In the genomic region with DNA sequence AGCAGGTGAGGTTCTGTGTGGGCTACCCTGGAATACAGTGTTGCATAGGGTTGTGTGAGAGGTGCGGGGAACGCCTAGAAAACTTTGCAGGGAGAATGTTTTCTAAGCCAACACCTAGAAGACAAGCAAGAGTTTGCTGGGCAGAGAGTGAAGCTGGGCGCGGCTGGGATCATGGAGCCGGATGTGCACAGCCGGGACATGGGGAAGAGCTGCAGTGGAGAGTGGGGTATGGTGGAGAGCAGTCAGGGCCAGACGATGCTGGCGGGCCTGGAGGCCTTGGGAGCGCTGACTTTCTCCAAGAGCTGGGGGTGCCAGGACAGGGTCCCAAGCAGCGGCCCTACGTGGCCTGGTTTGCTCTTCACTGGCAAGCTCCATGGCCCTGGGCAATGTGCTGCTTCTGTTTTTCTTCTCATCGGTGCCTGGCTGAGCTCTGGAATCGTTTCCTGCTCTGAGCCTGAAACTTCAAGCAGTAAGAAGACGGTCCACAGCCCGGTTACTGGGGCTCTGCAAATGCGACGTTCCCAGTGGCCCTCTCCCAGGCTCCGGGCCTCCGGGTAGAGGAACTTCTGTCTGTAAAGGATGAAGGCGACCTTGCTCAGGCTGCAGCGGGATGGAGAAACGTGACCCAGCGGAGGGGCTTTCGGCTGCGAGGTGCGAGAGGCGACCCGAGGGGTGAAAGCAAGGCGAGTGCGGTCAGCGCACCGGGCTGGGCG, we compare ENCODE assay signal across 9 cellular contexts. TPM values are rescaled to one million over a fixed set of nuclear protein-coding genes. Genes with fewer than 3 reads are reported as not detected.
DNase-seq lines count a peak whose midpoint lies in the region; ATAC-seq and TF ChIP-seq lines count a peak whose summit lies in the region.
"Had no signal": no experiment of that assay in that cellular context is flagged by ENCODE, and none has a peak within 500 bp of the region (broad histone marks: within the 10 kb centered on the region; RNA-seq: fewer than 3 reads in every experiment).

No MANE protein-coding gene starts in this region.

- no peaks in the 10 kb centered on the region for H3K9me3 ChIP-seq in CD4-positive, alpha-beta T cell (ENCODE audit: control insufficient read depth, low read length)
- no peaks in the 10 kb centered on the region for H3K9me3 ChIP-seq in osteoblast (ENCODE audit: low read depth, low read length)

- H3K27ac Mint-ChIP-seq in CD4-positive, alpha-beta T cell, result no peak overlapping the region
- peak overlapping the region; percentile 80 for H3K27ac Mint-ChIP-seq in activated T-helper 17 cell treated with anti-CD3 and anti-CD28 coated beads, Interleukin-2, amount 50 U/mL, for 72 hours

- H3K4me3 ChIP-seq in HL-60 (replicated peaks; ENCODE audit: insufficient read depth, low read length) (peak overlapping the region; percentile 68), osteoblast (ENCODE audit: insufficient read depth, low read length) (peak overlapping the region; percentile 75)

- no peaks in the 10 kb centered on the region for H4K20me1 ChIP-seq in osteoblast (ENCODE audit: insufficient read depth, low read length)

- DNase-seq in CD4-positive, alpha-beta T cell, result peak in 5 of 10 experiments; percentile 3 to 43 (median 8)
- DNase-seq in HL-60 (ENCODE audit: low read depth in 1 of 2, low spot score in 1 of 2) (peak in 1 of 2 experiments; percentile 6), head of caudate nucleus (peak in 41 of 42 donors; percentile 8 to 80 (median 56)), osteoblast (ENCODE audit: insufficient read length, low spot score, missing footprints) (peak; percentile 77), HPDE6-E6E7 (ENCODE audit: extremely low spot score) (no peak), iPS-NIHi7 (ENCODE audit: extremely low spot score) (no peak)

- H3K27me3 ChIP-seq in CD4-positive, alpha-beta T cell (ENCODE audit: control insufficient read depth, insufficient read depth, low read length), result peaks cover 35% of the 10 kb centered on the region
- H3K27me3 ChIP-seq in HL-60 (ENCODE audit: insufficient read depth, poor library complexity, severe bottlenecking) (peaks cover 16% of the 10 kb centered on the region), osteoblast (ENCODE audit: insufficient read depth, low read length) (no peaks in the 10 kb centered on the region)

- H2AFZ ChIP-seq in osteoblast (ENCODE audit: low read length), result peak overlapping the region; percentile 90

- no peaks in the 10 kb centered on the region for H3K36me3 ChIP-seq in osteoblast (ENCODE audit: insufficient read depth, low read length)

- no peaks in the 10 kb centered on the region for H3K36me3 Mint-ChIP-seq in CD4-positive, alpha-beta T cell (ENCODE audit: low read depth)
- H3K36me3 Mint-ChIP-seq in activated T-helper 17 cell treated with anti-CD3 and anti-CD28 coated beads, Interleukin-2, amount 50 U/mL, for 72 hours (ENCODE audit: low read depth), result no peaks in the 10 kb centered on the region

- peaks cover 8% of the 10 kb centered on the region for H3K4me1 Mint-ChIP-seq in CD4-positive, alpha-beta T cell (ENCODE audit: low read depth)
- peaks cover 6% of the 10 kb centered on the region for H3K4me1 Mint-ChIP-seq in activated T-helper 17 cell treated with anti-CD3 and anti-CD28 coated beads, Interleukin-2, amount 50 U/mL, for 72 hours

- CTCF ChIA-PET in CD4-positive, alpha-beta T cell (lab: Charles Lee), result interaction anchor here (0.6 to 2.0 kb wide), 17 partner anchors 11 to 463 kb away, joined by 3 to 22 read pairs (median 4); no protein-coding TSS in a partner anchor

- intact Hi-C loops in CD4-positive, alpha-beta T cell (cut with DNase I, micrococcal nuclease), result loop anchor here (1.0 to 10.0 kb wide), 7 partner anchors 77 to 308 kb away; no protein-coding TSS in a partner anchor
- intact Hi-C loops in head of caudate nucleus (cut with DNase I), result loop anchor here (2.0 kb wide), 2 partner anchors 78 to 136 kb away; no protein-coding TSS in a partner anchor

- POLR2A ChIA-PET in CD4-positive, alpha-beta T cell (lab: Charles Lee), result interaction anchor here (0.6 to 2.2 kb wide), 17 partner anchors 10 to 211 kb away, joined by 3 to 19 read pairs (median 5); a partner anchor contains a TSS

- H3K9me3 Mint-ChIP-seq in CD4-positive, alpha-beta T cell, result no peaks in the 10 kb centered on the region
- no peaks in the 10 kb centered on the region for H3K9me3 Mint-ChIP-seq in activated T-helper 17 cell treated with anti-CD3 and anti-CD28 coated beads, Interleukin-2, amount 50 U/mL, for 72 hours

- H3K27ac ChIP-seq in CD4-positive, alpha-beta T cell (ENCODE audit: low read depth, low read length), result no peak overlapping the region
- H3K27ac ChIP-seq in HL-60 (replicated peaks) (peak overlapping the region; percentile 38), osteoblast (ENCODE audit: low read depth, low read length) (peak overlapping the region; percentile 45)

- peaks cover 39% of the 10 kb centered on the region for H3K27me3 Mint-ChIP-seq in CD4-positive, alpha-beta T cell
- peaks cover 22% of the 10 kb centered on the region for H3K27me3 Mint-ChIP-seq in activated T-helper 17 cell treated with anti-CD3 and anti-CD28 coated beads, Interleukin-2, amount 50 U/mL, for 72 hours

- no peak for TF ChIP-seq CTCF in CD4-positive, alpha-beta T cell (IDR thresholded peaks at IDR 0.05)
- TF ChIP-seq CTCF in HL-60 (IDR thresholded peaks at IDR 0.05; ENCODE audit: insufficient read depth, low read length) (no peak), osteoblast (IDR thresholded peaks at IDR 0.05; ENCODE audit: extremely low read depth, low read depth, low read length) (no peak)

- H3K4me3 Mint-ChIP-seq in CD4-positive, alpha-beta T cell, result peak overlapping the region; percentile 79
- H3K4me3 Mint-ChIP-seq in activated T-helper 17 cell treated with anti-CD3 and anti-CD28 coated beads, Interleukin-2, amount 50 U/mL, for 72 hours, result peak overlapping the region; percentile 71

- H3K4me1 ChIP-seq in osteoblast (ENCODE audit: insufficient read depth, low read length), result peaks cover 18% of the 10 kb centered on the region

- H3K4me2 ChIP-seq in osteoblast (ENCODE audit: insufficient read depth, low read length), result peak overlapping the region; percentile 87

- H3K79me2 ChIP-seq in osteoblast (ENCODE audit: insufficient read depth, low read length), result no peaks in the 10 kb centered on the region

- no peak for ATAC-seq in CD4-positive, alpha-beta T cell (ENCODE audit: poor library complexity)
- ATAC-seq in GM19395 (IDR thresholded peaks at IDR 0.05; ENCODE audit: unreplicated experiment), result peak; percentile 2
- peak; percentile 27 for ATAC-seq in activated T-helper 17 cell treated with anti-CD3 and anti-CD28 coated beads, Interleukin-2, amount 50 U/mL, for 72 hours (replicated peaks)

RNA-seq across cellular contexts. Expression of a gene that starts 51.9 kb away (rescaled TPM):
- not detected for total RNA-seq in CD4-positive, alpha-beta T cell
- total RNA-seq in activated T-helper 17 cell treated with anti-CD3 and anti-CD28 coated beads, Interleukin-2, amount 50 U/mL, for 72 hours, result under 1 TPM; 0.06 to 0.24 TPM
- under 0.01 and 0.36 TPM in 2 replicates for total RNA-seq in osteoblast
- total RNA-seq: T-helper 1 cell treated with Interleukin-12 subunit alpha and Interleukin-12 subunit beta and Interleukin-4 antibody, amounts not matched to agents 30 ng/mL and 1 ng/mL, for 36 hours had no signal

Comparison
In these comparisons a context has a peak if more than half of its experiments do, and no peak if none do; other contexts are left out.
1. DNase-seq: peak in head of caudate nucleus (41 of 42) and osteoblast (single experiment); none in HPDE6-E6E7 (single experiment) and iPS-NIHi7 (single experiment).